17 cellular contexts compared by ENCODE assay signal in genomic region chr17:8868529-8868951, GRCh38. TPM values are rescaled to one million over a fixed set of nuclear protein-coding genes. Genes with fewer than 3 reads are reported as not detected.
DNase-seq lines count a peak whose midpoint lies in the region; ATAC-seq and TF ChIP-seq lines count a peak whose summit lies in the region.
"Had no signal": no experiment of that assay in that cellular context is flagged by ENCODE, and none has a peak within 500 bp of the region (broad histone marks: within the 10 kb centered on the region; RNA-seq: fewer than 3 reads in every experiment).

No MANE protein-coding gene starts in this region.

- peak; percentile 54 to 86 for ATAC-seq in activated T-cell treated with anti-CD3 and anti-CD28 coated beads, Interleukin-2, amount 50 U/mL, for 4 hours
- ATAC-seq in GM21825 (IDR thresholded peaks at IDR 0.05; ENCODE audit: unreplicated experiment) (peak; percentile 44), gastrocnemius medialis (no peak)
- ATAC-seq: Right ventricle myocardium inferior had no signal

- in situ Hi-C loops in gastrocnemius medialis (cut with MboI; ENCODE audit: low sequenced_read_pairs in 4 of 4), result no loop called here

- H3K27ac ChIP-seq in neutrophil (peak overlapping the region; percentile 77), gastrocnemius medialis (no peak overlapping the region)
- H3K27ac ChIP-seq: parathyroid adenoma had no signal

- no peak overlapping the region for H3K4me3 Mint-ChIP-seq in activated T-cell treated with anti-CD3 and anti-CD28 coated beads, Interleukin-2, amount 50 U/mL, for 4 hours
- H3K4me3 Mint-ChIP-seq in T-helper 2 cell treated with Interferon-gamma antibody and Interleukin-4, amounts not matched to agents 5 μg/mL and 100 μg/mL, for 36 hours, result peak overlapping the region; percentile 96

- H3K36me3 ChIP-seq in neutrophil, result peaks cover 14% of the 10 kb centered on the region
- no peaks in the 10 kb centered on the region for H3K36me3 ChIP-seq in gastrocnemius medialis
- H3K36me3 ChIP-seq: esophagus squamous epithelium had no signal

- H3K4me1 Mint-ChIP-seq in activated T-cell treated with anti-CD3 and anti-CD28 coated beads, Interleukin-2, amount 50 U/mL, for 4 hours (ENCODE audit: low read depth), result peaks cover 31% of the 10 kb centered on the region
- peaks cover 33% of the 10 kb centered on the region for H3K4me1 Mint-ChIP-seq in T-helper 2 cell treated with Interferon-gamma antibody and Interleukin-4, amounts not matched to agents 5 μg/mL and 100 μg/mL, for 36 hours (ENCODE audit: low read depth)

- intact Hi-C loops in gastrocnemius medialis (cut with DNase I; ENCODE audit: low total_unique reads), result no loop called here

- H3K27ac Mint-ChIP-seq in T-helper 2 cell treated with Interferon-gamma antibody and Interleukin-4, amounts not matched to agents 5 μg/mL and 100 μg/mL, for 36 hours, result peak overlapping the region; percentile 85

- H3K27me3 ChIP-seq in neutrophil, result no peaks in the 10 kb centered on the region
- no peaks in the 10 kb centered on the region for H3K27me3 ChIP-seq in gastrocnemius medialis

- TF ChIP-seq CTCF in neutrophil (IDR thresholded peaks at IDR 0.05) (no peak), gastrocnemius medialis (IDR thresholded peaks at IDR 0.05 in 4 of 5, conservative IDR thresholded peaks at IDR 0.05 in 1 of 5) (no peak)

- TF ChIP-seq POLR2A in gastrocnemius medialis (IDR thresholded peaks at IDR 0.05), result no peak

- H3K4me1 ChIP-seq in neutrophil (ENCODE audit: control insufficient read depth in 1 of 2, insufficient read depth in 1 of 2, low read depth in 1 of 2, low read length in 1 of 2) (peaks cover 46 to 47% of the 10 kb centered on the region in 2 experiments), gastrocnemius medialis (no peaks in the 10 kb centered on the region)
- H3K4me1 ChIP-seq: parathyroid adenoma had no signal

- H3K9me3 ChIP-seq in neutrophil, result no peaks in the 10 kb centered on the region
- H3K9me3 ChIP-seq in gastrocnemius medialis, result no peaks in the 10 kb centered on the region
- H3K9me3 ChIP-seq: esophagus squamous epithelium had no signal

- H3K9me3 Mint-ChIP-seq in activated T-cell treated with anti-CD3 and anti-CD28 coated beads, Interleukin-2, amount 50 U/mL, for 4 hours, result no peaks in the 10 kb centered on the region
- H3K9me3 Mint-ChIP-seq in T-helper 2 cell treated with Interferon-gamma antibody and Interleukin-4, amounts not matched to agents 5 μg/mL and 100 μg/mL, for 36 hours, result no peaks in the 10 kb centered on the region

- no peaks in the 10 kb centered on the region for H3K27me3 Mint-ChIP-seq in activated T-cell treated with anti-CD3 and anti-CD28 coated beads, Interleukin-2, amount 50 U/mL, for 4 hours (ENCODE audit: low read depth)
- no peaks in the 10 kb centered on the region for H3K27me3 Mint-ChIP-seq in T-helper 2 cell treated with Interferon-gamma antibody and Interleukin-4, amounts not matched to agents 5 μg/mL and 100 μg/mL, for 36 hours (ENCODE audit: low read depth)

- H3K4me3 ChIP-seq in neutrophil (ENCODE audit: low read depth in 1 of 2, low read length in 1 of 2), result no peak overlapping the region
- H3K4me3 ChIP-seq in gastrocnemius medialis, result no peak overlapping the region
- H3K4me3 ChIP-seq: esophagus squamous epithelium had no signal

- no peak for DNase-seq in activated T-cell treated with anti-CD3 and anti-CD28 coated beads, Interleukin-2, amount 50 U/mL, for 4 hours
- DNase-seq in activated T-cell treated with anti-CD3 and anti-CD28 coated beads for 4 hours (no peak), gastrocnemius medialis (no peak), NCI-H69 (lab: John Stamatoyannopoulos, UW) (no peak), HCEC 1CT (no peak)
- DNase-seq in T-helper 2 cell treated with Interferon-gamma antibody and Interleukin-4, amounts not matched to agents 5 μg/mL and 100 μg/mL, for 36 hours (ENCODE audit: low spot score), result peak; percentile 23
- DNase-seq: DMS53, esophagus squamous epithelium, mesenchymal stem cell, NCI-H1436, NCI-H526 treated with DMSO at 0.1 percent for 48 hours, T1000 had no signal

- H3K36me3 Mint-ChIP-seq in activated T-cell treated with anti-CD3 and anti-CD28 coated beads, Interleukin-2, amount 50 U/mL, for 4 hours (ENCODE audit: insufficient read depth), result no peaks in the 10 kb centered on the region
- H3K36me3 Mint-ChIP-seq in T-helper 2 cell treated with Interferon-gamma antibody and Interleukin-4, amounts not matched to agents 5 μg/mL and 100 μg/mL, for 36 hours (ENCODE audit: low read depth), result peaks cover 17% of the 10 kb centered on the region

RNA-seq across cellular contexts. Expression of gene PIK3R6, which starts 1.1 kb away (rescaled TPM):
- under 1 TPM in 2 of 3 donors, not detected in 1; 0.32 to 0.35 TPM for total RNA-seq in activated T-cell treated with anti-CD3 and anti-CD28 coated beads, Interleukin-2, amount 50 U/mL, for 4 hours
- total RNA-seq in gastrocnemius medialis, result under 1 TPM in 3 of 4 donors, not detected in 1; 0.09 to 0.24 (median 0.16) TPM
- total RNA-seq: bronchial epithelial cell had no signal

Comparison
In these comparisons a context has a peak if more than half of its experiments do, and no peak if none do; other contexts are left out.
1. ATAC-seq: peak in activated T-cell treated with anti-CD3 and anti-CD28 coated beads, Interleukin-2, amount 50 U/mL, for 4 hours (2 of 2) and GM21825 (single experiment); none in gastrocnemius medialis (0 of 2).